Comparison of ENCODE assay signal across 22 cellular contexts in genomic region chr10:131461093-131461492, GRCh38.
A peak's percentile ranks its signal among the peaks of the same experiment; 100 is the strongest.
DNase-seq lines count a peak whose midpoint lies in the region; ATAC-seq and TF ChIP-seq lines count a peak whose summit lies in the region.
"Had no signal": no experiment of that assay in that cellular context is flagged by ENCODE, and none has a peak within 500 bp of the region (broad histone marks: within the 10 kb centered on the region; RNA-seq: fewer than 3 reads in every experiment).

No MANE protein-coding gene starts in this region.

- H2AFZ ChIP-seq in neural progenitor cell (replicated peaks): peak overlapping the region; percentile 45
- H2AFZ ChIP-seq: GM23338 had no signal

- no peaks in the 10 kb centered on the region for H3K27me3 ChIP-seq in neural progenitor cell
- H3K27me3 ChIP-seq: BLaER1 had no signal

- no peak overlapping the region for H3K4me3 ChIP-seq in coronary artery
- H3K4me3 ChIP-seq in neural progenitor cell: no peak overlapping the region
- H3K4me3 ChIP-seq: BLaER1, GM12878, GM23338, HAP-1 had no signal

- CTCF ChIA-PET in activated CD8-positive, alpha-beta memory T cell treated with anti-CD3 and anti-CD28 coated beads, Interleukin-2, amount 10 ng/mL, durations not matched to agents 7 days and 5 days (lab: Charles Lee): no interaction called here
- CTCF ChIA-PET in activated CD8-positive, alpha-beta T cell treated with anti-CD3 and anti-CD28 coated beads, Interleukin-2, amount 10 ng/mL, durations not matched to agents 7 days and 5 days (lab: Charles Lee): no interaction called here

- no peak overlapping the region for H3K4me3 Mint-ChIP-seq in activated CD8-positive, alpha-beta memory T cell treated with anti-CD3 and anti-CD28 coated beads, Interleukin-2, amount 10 ng/mL, durations not matched to agents 7 days and 5 days
- H3K4me3 Mint-ChIP-seq in neural progenitor cell: no peak overlapping the region
- H3K4me3 Mint-ChIP-seq in activated CD8-positive, alpha-beta T cell treated with anti-CD3 and anti-CD28 coated beads, Interleukin-2, amount 10 ng/mL, durations not matched to agents 7 days and 5 days: no peak overlapping the region
- H3K4me3 Mint-ChIP-seq: B cell; CD4-positive, CD25-positive, alpha-beta regulatory T cell; CD8-positive, alpha-beta T cell; GM23338 had no signal

- no peaks in the 10 kb centered on the region for H3K9me3 ChIP-seq in neural progenitor cell (ENCODE audit: low read depth)
- H3K9me3 ChIP-seq: BLaER1, Caco-2, HAP-1 had no signal

- H3K27ac ChIP-seq in coronary artery: no peak overlapping the region
- no peak overlapping the region for H3K27ac ChIP-seq in neural progenitor cell
- H3K27ac ChIP-seq: 22Rv1, BLaER1, C4-2B had no signal

- H3F3A ChIP-seq in neural progenitor cell (ENCODE audit: low read depth): no peaks in the 10 kb centered on the region

- H3K4me2 ChIP-seq in neural progenitor cell: no peak overlapping the region
- H3K4me2 ChIP-seq: BLaER1, GM23338 had no signal

- no peaks in the 10 kb centered on the region for H3K9me3 Mint-ChIP-seq in activated CD8-positive, alpha-beta memory T cell treated with anti-CD3 and anti-CD28 coated beads, Interleukin-2, amount 10 ng/mL, durations not matched to agents 7 days and 5 days (ENCODE audit: low read depth)
- H3K9me3 Mint-ChIP-seq in neural progenitor cell: no peaks in the 10 kb centered on the region
- H3K9me3 Mint-ChIP-seq in activated CD8-positive, alpha-beta T cell treated with anti-CD3 and anti-CD28 coated beads, Interleukin-2, amount 10 ng/mL, durations not matched to agents 7 days and 5 days (ENCODE audit: insufficient read depth): no peaks in the 10 kb centered on the region
- H3K9me3 Mint-ChIP-seq: CD8-positive, alpha-beta T cell had no signal

- no peak for TF ChIP-seq CTCF in coronary artery (IDR thresholded peaks at IDR 0.05)
- no peak for TF ChIP-seq CTCF in neural progenitor cell (IDR thresholded peaks at IDR 0.05)

- no peaks in the 10 kb centered on the region for H3K4me1 Mint-ChIP-seq in activated CD8-positive, alpha-beta memory T cell treated with anti-CD3 and anti-CD28 coated beads, Interleukin-2, amount 10 ng/mL, durations not matched to agents 7 days and 5 days
- peaks cover 12% of the 10 kb centered on the region for H3K4me1 Mint-ChIP-seq in neural progenitor cell
- no peaks in the 10 kb centered on the region for H3K4me1 Mint-ChIP-seq in activated CD8-positive, alpha-beta T cell treated with anti-CD3 and anti-CD28 coated beads, Interleukin-2, amount 10 ng/mL, durations not matched to agents 7 days and 5 days (ENCODE audit: low read depth)
- H3K4me1 Mint-ChIP-seq: B cell; CD4-positive, CD25-positive, alpha-beta regulatory T cell; GM23338 had no signal

- no peak overlapping the region for H3K9ac ChIP-seq in neural progenitor cell
- H3K9ac ChIP-seq: BLaER1 had no signal

- H3K27me3 Mint-ChIP-seq in activated CD8-positive, alpha-beta memory T cell treated with anti-CD3 and anti-CD28 coated beads, Interleukin-2, amount 10 ng/mL, durations not matched to agents 7 days and 5 days: no peaks in the 10 kb centered on the region
- H3K27me3 Mint-ChIP-seq in neural progenitor cell (ENCODE audit: insufficient read depth, low read depth): peaks cover 2% of the 10 kb centered on the region
- no peaks in the 10 kb centered on the region for H3K27me3 Mint-ChIP-seq in activated CD8-positive, alpha-beta T cell treated with anti-CD3 and anti-CD28 coated beads, Interleukin-2, amount 10 ng/mL, durations not matched to agents 7 days and 5 days (ENCODE audit: low read depth)
- H3K27me3 Mint-ChIP-seq: B cell; CD4-positive, CD25-positive, alpha-beta regulatory T cell had no signal

- no peaks in the 10 kb centered on the region for H3K36me3 ChIP-seq in neural progenitor cell
- H3K36me3 ChIP-seq: BLaER1, HAP-1 had no signal

- no peak for ATAC-seq in activated CD8-positive, alpha-beta memory T cell treated with anti-CD3 and anti-CD28 coated beads, Interleukin-2, amount 10 ng/mL, durations not matched to agents 7 days and 5 days
- no peak for ATAC-seq in activated CD8-positive, alpha-beta T cell treated with anti-CD3 and anti-CD28 coated beads, Interleukin-2, amount 10 ng/mL, durations not matched to agents 7 days and 5 days
- ATAC-seq: CD8-positive, alpha-beta T cell; GM12878; GM23338 had no signal

- H3K27ac Mint-ChIP-seq in activated CD8-positive, alpha-beta memory T cell treated with anti-CD3 and anti-CD28 coated beads, Interleukin-2, amount 10 ng/mL, durations not matched to agents 7 days and 5 days: no peak overlapping the region
- H3K27ac Mint-ChIP-seq in neural progenitor cell: no peak overlapping the region
- no peak overlapping the region for H3K27ac Mint-ChIP-seq in activated CD8-positive, alpha-beta T cell treated with anti-CD3 and anti-CD28 coated beads, Interleukin-2, amount 10 ng/mL, durations not matched to agents 7 days and 5 days
- H3K27ac Mint-ChIP-seq: B cell; CD4-positive, CD25-positive, alpha-beta regulatory T cell; CD8-positive, alpha-beta T cell; GM23338 had no signal

- peak; percentile 33 for DNase-seq in activated CD8-positive, alpha-beta memory T cell treated with anti-CD3 and anti-CD28 coated beads, Interleukin-2, amount 10 ng/mL, durations not matched to agents 7 days and 5 days
- DNase-seq in activated CD8-positive, alpha-beta memory T cell treated with anti-CD3 and anti-CD28 coated beads for 24 hours: no peak
- DNase-seq in coronary artery (ENCODE audit: low spot score): peak; percentile 38
- DNase-seq in neural progenitor cell (ENCODE audit: low spot score): no peak
- peak; percentile 36 for DNase-seq in retina
- DNase-seq in activated CD8-positive, alpha-beta T cell treated with anti-CD3 and anti-CD28 coated beads, Interleukin-2, amount 10 ng/mL, durations not matched to agents 7 days and 5 days: no peak
- no peak for DNase-seq in glomerular visceral epithelial cell (ENCODE audit: extremely low spot score)
- no peak for DNase-seq in NCI-H1092 treated with DMSO at 0.1 percent for 48 hours (lab: John Stamatoyannopoulos, UW)
- DNase-seq: Caco-2; CD4-positive, CD25-positive, alpha-beta regulatory T cell; CD8-positive, alpha-beta T cell; DMS 273 treated with DMSO at 0.1 percent for 48 hours; DMS79; EL; GDM1 had no signal

- H3K79me2 ChIP-seq in neural progenitor cell (ENCODE audit: low read depth): no peaks in the 10 kb centered on the region

- H4K20me1 ChIP-seq in neural progenitor cell (ENCODE audit: low read depth): no peaks in the 10 kb centered on the region
- H4K20me1 ChIP-seq: BLaER1 had no signal

- H3K4me1 ChIP-seq in neural progenitor cell: peaks cover 6% of the 10 kb centered on the region
- H3K4me1 ChIP-seq: Caco-2, HAP-1 had no signal

- POLR2A ChIA-PET in activated CD8-positive, alpha-beta T cell treated with anti-CD3 and anti-CD28 coated beads, Interleukin-2, amount 10 ng/mL, durations not matched to agents 7 days and 5 days (lab: Charles Lee): no interaction called here

- H3K36me3 Mint-ChIP-seq in activated CD8-positive, alpha-beta memory T cell treated with anti-CD3 and anti-CD28 coated beads, Interleukin-2, amount 10 ng/mL, durations not matched to agents 7 days and 5 days: no peaks in the 10 kb centered on the region
- no peaks in the 10 kb centered on the region for H3K36me3 Mint-ChIP-seq in neural progenitor cell
- H3K36me3 Mint-ChIP-seq in activated CD8-positive, alpha-beta T cell treated with anti-CD3 and anti-CD28 coated beads, Interleukin-2, amount 10 ng/mL, durations not matched to agents 7 days and 5 days (ENCODE audit: low read depth): no peaks in the 10 kb centered on the region
- H3K36me3 Mint-ChIP-seq: CD4-positive, CD25-positive, alpha-beta regulatory T cell; CD8-positive, alpha-beta T cell had no signal

Comparison
In these comparisons a context has a peak if more than half of its experiments do, and no peak if none do; other contexts are left out.
1. DNase-seq: peak in activated CD8-positive, alpha-beta memory T cell treated with anti-CD3 and anti-CD28 coated beads, Interleukin-2, amount 10 ng/mL, durations not matched to agents 7 days and 5 days (single experiment), coronary artery (single experiment) and retina (single experiment); none in activated CD8-positive, alpha-beta memory T cell treated with anti-CD3 and anti-CD28 coated beads for 24 hours (single experiment), neural progenitor cell (single experiment), activated CD8-positive, alpha-beta T cell treated with anti-CD3 and anti-CD28 coated beads, Interleukin-2, amount 10 ng/mL, durations not matched to agents 7 days and 5 days (single experiment), glomerular visceral epithelial cell (single experiment) and NCI-H1092 treated with DMSO at 0.1 percent for 48 hours (single experiment).